9 cellular contexts compared by ENCODE assay signal in genomic region chr18:12005542-12006487, GRCh38. TPM values are rescaled to one million over a fixed set of nuclear protein-coding genes. Genes with fewer than 3 reads are reported as not detected.
A peak's percentile ranks its signal among the peaks of the same experiment; 100 is the strongest.
DNase-seq lines count a peak whose midpoint lies in the region; ATAC-seq and TF ChIP-seq lines count a peak whose summit lies in the region.
"Had no signal": no experiment of that assay in that cellular context is flagged by ENCODE, and none has a peak within 500 bp of the region (broad histone marks: within the 10 kb centered on the region; RNA-seq: fewer than 3 reads in every experiment).

No MANE protein-coding gene starts in this region.

- no peak for TF ChIP-seq EP300 in sigmoid colon (IDR thresholded peaks at IDR 0.05)

- intact Hi-C loops in esophagus squamous epithelium (cut with DNase I) = no loop called here
- intact Hi-C loops in sigmoid colon (cut with DNase I) = no loop called here

- no peaks in the 10 kb centered on the region for H3K9me3 ChIP-seq in esophagus squamous epithelium
- no peaks in the 10 kb centered on the region for H3K9me3 ChIP-seq in sigmoid colon

- DNase-seq in esophagus squamous epithelium (lab: John Stamatoyannopoulos, UW) (no peak), sigmoid colon (peak; percentile 29), SKM-1 treated with dmso at 0.1 percent for 144 hours (lab: John Stamatoyannopoulos, UW; ENCODE audit: unreplicated experiment) (no peak), NCI-H1694 treated with DMSO at 0.1 percent for 48 hours (lab: John Stamatoyannopoulos, UW) (no peak)
- DNase-seq: T-helper 1 cell had no signal

- H3K4me1 ChIP-seq in esophagus squamous epithelium (peaks cover 0 to 77% (median 37%) of the 10 kb centered on the region in 3 donors), sigmoid colon (no peaks in the 10 kb centered on the region)

- peak overlapping the region; percentile 79 to 84 (median 80) for H3K27ac ChIP-seq in esophagus squamous epithelium
- peak overlapping the region in 1 of 4 donors; percentile 33 for H3K27ac ChIP-seq in sigmoid colon

- H3K4me3 ChIP-seq in esophagus squamous epithelium (no peak overlapping the region), sigmoid colon (no peak overlapping the region)

- WGBS in esophagus squamous epithelium, 2 donors = 36 to 48% methylated on average over 10 to 13 of the region's 15 CpGs
- WGBS in sigmoid colon, 2 donors = 18 to 67% methylated on average over 15 of the region's 15 CpGs

- ATAC-seq in GM18907 (IDR thresholded peaks at IDR 0.05; ENCODE audit: unreplicated experiment) = peak; percentile 39
- peak; percentile 73 for ATAC-seq in HG03378 (IDR thresholded peaks at IDR 0.05; ENCODE audit: unreplicated experiment)
- ATAC-seq in HG02798 (IDR thresholded peaks at IDR 0.05; ENCODE audit: poor library complexity, unreplicated experiment) = no peak
- ATAC-seq in SK-N-SH treated with all-trans-retinoic acid at 6 μM for 48 hours = no peak

- TF ChIP-seq POLR2A in esophagus squamous epithelium (IDR thresholded peaks at IDR 0.05) (no peak), sigmoid colon (IDR thresholded peaks at IDR 0.05) (peak in 1 of 2 donors; percentile 18)

- H3K27me3 ChIP-seq in esophagus squamous epithelium (no peaks in the 10 kb centered on the region), sigmoid colon (no peaks in the 10 kb centered on the region)

- peaks cover 3 to 96% (median 16%) of the 10 kb centered on the region in 3 donors for H3K36me3 ChIP-seq in esophagus squamous epithelium
- H3K36me3 ChIP-seq in sigmoid colon = peaks cover 0 to 32% (median 14%) of the 10 kb centered on the region in 4 donors

- TF ChIP-seq CTCF in esophagus squamous epithelium (IDR thresholded peaks at IDR 0.05) = no peak
- TF ChIP-seq CTCF in sigmoid colon (IDR thresholded peaks at IDR 0.05) = no peak

TF ChIP-seq in SK-N-SH treated with all-trans-retinoic acid at 6 μM for 48 hours, 23 proteins besides CTCF, POLR2A, EP300 and RAD21:
- TF ChIP-seq, protein P1, sequence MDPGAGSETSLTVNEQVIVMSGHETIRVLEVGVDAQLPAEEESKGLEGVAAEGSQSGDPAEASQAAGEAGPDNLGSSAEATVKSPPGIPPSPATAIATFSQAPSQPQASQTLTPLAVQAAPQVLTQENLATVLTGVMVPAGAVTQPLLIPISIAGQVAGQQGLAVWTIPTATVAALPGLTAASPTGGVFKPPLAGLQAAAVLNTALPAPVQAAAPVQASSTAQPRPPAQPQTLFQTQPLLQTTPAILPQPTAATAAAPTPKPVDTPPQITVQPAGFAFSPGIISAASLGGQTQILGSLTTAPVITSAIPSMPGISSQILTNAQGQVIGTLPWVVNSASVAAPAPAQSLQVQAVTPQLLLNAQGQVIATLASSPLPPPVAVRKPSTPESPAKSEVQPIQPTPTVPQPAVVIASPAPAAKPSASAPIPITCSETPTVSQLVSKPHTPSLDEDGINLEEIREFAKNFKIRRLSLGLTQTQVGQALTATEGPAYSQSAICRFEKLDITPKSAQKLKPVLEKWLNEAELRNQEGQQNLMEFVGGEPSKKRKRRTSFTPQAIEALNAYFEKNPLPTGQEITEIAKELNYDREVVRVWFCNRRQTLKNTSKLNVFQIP (CRISPR knock-in tag; IDR thresholded peaks at IDR 0.05; ENCODE audit: borderline replicate concordance, low read depth) = no peak
- TF ChIP-seq RARB (CRISPR knock-in tag; IDR thresholded peaks at IDR 0.05) (no peak), GLIS3 (CRISPR knock-in tag; IDR thresholded peaks at IDR 0.05) (no peak), BACH2 (CRISPR knock-in tag; IDR thresholded peaks at IDR 0.05; ENCODE audit: borderline replicate concordance) (no peak), ZNF565 (CRISPR knock-in tag; conservative IDR thresholded peaks at IDR 0.05; ENCODE audit: low read depth) (no peak), CSDC2 (CRISPR knock-in tag; IDR thresholded peaks at IDR 0.05) (no peak), TOX (CRISPR knock-in tag; IDR thresholded peaks at IDR 0.05; ENCODE audit: borderline replicate concordance) (no peak), ZFP3 (CRISPR knock-in tag; IDR thresholded peaks at IDR 0.05) (no peak), ESRRG (CRISPR knock-in tag; IDR thresholded peaks at IDR 0.05) (no peak), TCF4 (CRISPR knock-in tag; IDR thresholded peaks at IDR 0.05; ENCODE audit: borderline replicate concordance) (no peak)
- TF ChIP-seq, protein P2, sequence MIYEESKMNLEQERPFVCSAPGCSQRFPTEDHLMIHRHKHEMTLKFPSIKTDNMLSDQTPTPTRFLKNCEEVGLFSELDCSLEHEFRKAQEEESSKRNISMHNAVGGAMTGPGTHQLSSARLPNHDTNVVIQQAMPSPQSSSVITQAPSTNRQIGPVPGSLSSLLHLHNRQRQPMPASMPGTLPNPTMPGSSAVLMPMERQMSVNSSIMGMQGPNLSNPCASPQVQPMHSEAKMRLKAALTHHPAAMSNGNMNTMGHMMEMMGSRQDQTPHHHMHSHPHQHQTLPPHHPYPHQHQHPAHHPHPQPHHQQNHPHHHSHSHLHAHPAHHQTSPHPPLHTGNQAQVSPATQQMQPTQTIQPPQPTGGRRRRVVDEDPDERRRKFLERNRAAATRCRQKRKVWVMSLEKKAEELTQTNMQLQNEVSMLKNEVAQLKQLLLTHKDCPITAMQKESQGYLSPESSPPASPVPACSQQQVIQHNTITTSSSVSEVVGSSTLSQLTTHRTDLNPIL (CRISPR knock-in tag; IDR thresholded peaks at IDR 0.05; ENCODE audit: low read depth) = no peak
- TF ChIP-seq, protein P3, sequence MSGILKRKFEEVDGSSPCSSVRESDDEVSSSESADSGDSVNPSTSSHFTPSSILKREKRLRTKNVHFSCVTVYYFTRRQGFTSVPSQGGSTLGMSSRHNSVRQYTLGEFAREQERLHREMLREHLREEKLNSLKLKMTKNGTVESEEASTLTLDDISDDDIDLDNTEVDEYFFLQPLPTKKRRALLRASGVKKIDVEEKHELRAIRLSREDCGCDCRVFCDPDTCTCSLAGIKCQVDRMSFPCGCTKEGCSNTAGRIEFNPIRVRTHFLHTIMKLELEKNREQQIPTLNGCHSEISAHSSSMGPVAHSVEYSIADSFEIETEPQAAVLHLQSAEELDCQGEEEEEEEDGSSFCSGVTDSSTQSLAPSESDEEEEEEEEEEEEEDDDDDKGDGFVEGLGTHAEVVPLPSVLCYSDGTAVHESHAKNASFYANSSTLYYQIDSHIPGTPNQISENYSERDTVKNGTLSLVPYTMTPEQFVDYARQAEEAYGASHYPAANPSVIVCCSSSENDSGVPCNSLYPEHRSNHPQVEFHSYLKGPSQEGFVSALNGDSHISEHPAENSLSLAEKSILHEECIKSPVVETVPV (CRISPR knock-in tag; IDR thresholded peaks at IDR 0.05) = no peak
TF ChIP-seq in SK-N-SH treated with all-trans-retinoic acid at 6 μM for 48 hours: peak in this region for 0.

RNA-seq across cellular contexts. Expression of gene IMPA2, which starts 24.5 kb away (rescaled TPM):
- total RNA-seq in esophagus squamous epithelium (100 to 1,000 TPM; 121 to 235 (median 164) TPM), sigmoid colon (10 to 100 TPM; 21.3 to 66.5 (median 29.1) TPM)
- 100 to 1,000 TPM in 1 of 3 donors, 10 to 100 TPM in 2; 88.1 to 138 (median 99.6) TPM for polyA plus RNA-seq in sigmoid colon

Comparison
In these comparisons a context has a peak if more than half of its experiments do, and no peak if none do; other contexts are left out.
1. ATAC-seq: peak in GM18907 (single experiment) and HG03378 (single experiment); none in HG02798 (single experiment) and SK-N-SH treated with all-trans-retinoic acid at 6 μM for 48 hours (single experiment).